In the genomic region with DNA sequence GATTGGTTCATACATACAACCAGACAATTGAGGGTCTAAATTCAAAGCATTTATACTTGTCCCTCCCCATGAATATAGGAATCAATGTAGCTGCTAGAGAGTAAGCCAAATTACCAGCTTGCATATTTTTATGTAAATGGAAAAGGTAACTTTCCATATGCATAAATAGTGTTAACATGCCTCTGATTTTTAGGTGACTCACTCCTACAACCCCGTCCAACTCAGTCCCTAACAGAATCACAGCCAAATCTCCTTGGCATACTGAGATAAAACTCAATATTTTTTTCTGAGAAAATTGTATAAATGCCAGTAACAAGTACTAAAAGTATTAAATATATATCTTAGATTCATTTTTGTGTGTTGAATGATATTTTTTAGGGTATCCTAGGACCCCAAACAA, we compare ENCODE assay signal across 21 cellular contexts.
"Had no signal": no experiment of that assay in that cellular context is flagged by ENCODE, and none has a peak within 500 bp of the region (broad histone marks: within the 10 kb centered on the region; RNA-seq: fewer than 3 reads in every experiment).

No MANE protein-coding gene starts in this region.

- H3K4me3 ChIP-seq: right atrium auricular region, smooth muscle cell, upper lobe of left lung had no signal

- H3K4me1 ChIP-seq: right atrium auricular region, upper lobe of left lung had no signal

- FAIRE-seq: TTC549 had no signal

- H3K27me3 ChIP-seq: neutrophil, right atrium auricular region, upper lobe of left lung had no signal

- H3K9me3 ChIP-seq: neutrophil, right atrium auricular region, upper lobe of left lung had no signal

- DNase-seq: activated B cell treated with CpG ODN at 0.5 μM for 24 hours; activated CD4-positive, alpha-beta T cell treated with anti-CD3 and anti-CD28 coated beads, Interleukin-2, amount 10 ng/mL, durations not matched to agents 24 days and 14 days; activated CD8-positive, alpha-beta memory T cell treated with anti-CD3 and anti-CD28 coated beads, Interleukin-2, amount 50 U/mL, for 4 hours; activated CD8-positive, alpha-beta T cell treated with anti-CD3 and anti-CD28 coated beads, Interleukin-2, amount 10 ng/mL, durations not matched to agents 7 days and 5 days; activated gamma-delta T cell; activated T-cell treated with anti-CD3 and anti-CD28 coated beads, Interleukin-2, amount 50 U/mL, for 72 hours; amniotic stem cell; dermis blood vessel endothelial cell; erythroblast; foreskin melanocyte; kidney glomerular epithelial cell; left ventricle myocardium superior; mesenchymal stem cell; natural killer cell; stimulated activated naive CD8-positive, alpha-beta T cell treated with anti-CD3 and anti-CD28 coated beads, Interleukin-15, Interleukin-2, amounts not matched to agents 100 U/mL and 50 U/mL, for 24 hours; T-helper 17 cell; upper lobe of left lung had no signal

- H3K36me3 ChIP-seq: neutrophil, right atrium auricular region, upper lobe of left lung had no signal

- H3K27ac ChIP-seq: neutrophil, right atrium auricular region, upper lobe of left lung had no signal
